ENCODE assay signal across 10 cellular contexts in the genomic region with DNA sequence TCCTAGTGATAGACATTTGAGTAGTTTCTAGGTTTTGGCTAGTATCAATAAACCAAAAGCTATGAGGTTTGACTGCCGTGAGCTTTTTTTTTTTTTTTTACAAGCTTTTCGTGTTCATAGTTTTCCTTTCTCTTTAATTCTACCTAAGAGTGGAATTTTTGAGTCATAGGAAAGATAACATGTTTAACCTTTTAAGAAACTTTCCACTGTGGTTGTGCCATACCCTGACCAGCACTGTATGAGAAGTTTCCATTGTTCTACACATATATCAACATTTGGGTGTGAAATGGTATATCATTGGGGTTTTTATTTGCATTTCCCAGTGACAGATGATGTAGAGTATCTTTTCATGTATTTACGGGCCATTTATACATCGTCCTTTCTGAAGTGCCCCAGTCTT. TPM values are rescaled to one million over a fixed set of nuclear protein-coding genes. Genes with fewer than 3 reads are reported as not detected.
DNase-seq lines count a peak whose midpoint lies in the region; ATAC-seq and TF ChIP-seq lines count a peak whose summit lies in the region.
"Had no signal": no experiment of that assay in that cellular context is flagged by ENCODE, and none has a peak within 500 bp of the region (broad histone marks: within the 10 kb centered on the region; RNA-seq: fewer than 3 reads in every experiment).

No MANE protein-coding gene starts in this region.

- H3K36me3 Mint-ChIP-seq in CD14-positive monocyte, result peaks cover 57 to 75% of the 10 kb centered on the region in 2 donors

- no peaks in the 10 kb centered on the region for H3K36me3 ChIP-seq in effector memory CD4-positive, alpha-beta T cell (ENCODE audit: control insufficient read depth, insufficient read depth, low read length)
- H3K36me3 ChIP-seq: WERI-Rb-1 had no signal

- intact Hi-C loops in CD14-positive monocyte (cut with micrococcal nuclease), result no loop called here

- no peaks in the 10 kb centered on the region for H3K27me3 ChIP-seq in effector memory CD4-positive, alpha-beta T cell (replicated peaks; ENCODE audit: control insufficient read depth, insufficient read depth, low read length, poor library complexity, severe bottlenecking)
- H3K27me3 ChIP-seq: stomach had no signal

- H3K4me3 Mint-ChIP-seq in CD14-positive monocyte, result no peak overlapping the region

- peaks cover 0 to 8% (median 0%) of the 10 kb centered on the region in 7 donors for H3K9me3 Mint-ChIP-seq in CD14-positive monocyte

- peak; percentile 72 for ATAC-seq in GM21576 (IDR thresholded peaks at IDR 0.05; ENCODE audit: unreplicated experiment)

- no peak overlapping the region for H3K4me3 ChIP-seq in effector memory CD4-positive, alpha-beta T cell (ENCODE audit: insufficient read depth, low read depth, low read length, poor library complexity, severe bottlenecking)
- H3K4me3 ChIP-seq: stomach had no signal

- H3K27ac ChIP-seq in effector memory CD4-positive, alpha-beta T cell (ENCODE audit: insufficient read depth, low read length, poor library complexity, severe bottlenecking), result peak overlapping the region; percentile 27
- H3K27ac ChIP-seq: WERI-Rb-1 had no signal

- H3K27ac Mint-ChIP-seq in CD14-positive monocyte, result no peak overlapping the region

- in situ Hi-C loops in GM13977 (cut with MboI; ENCODE audit: low pct_unique_long_range_greater_than_20kb, low sequenced_read_pairs, unreplicated experiment) (no loop called here), KBM-7 (cut with MboI; ENCODE audit: low pct_unique_long_range_greater_than_20kb, low sequenced_read_pairs) (no loop called here)

- TF ChIP-seq CTCF in GM13977 (IDR thresholded peaks at IDR 0.05; ENCODE audit: extremely low read depth, insufficient read depth, missing control alignments) (no peak), CD14-positive monocyte (IDR thresholded peaks at IDR 0.05) (no peak)

- no peaks in the 10 kb centered on the region for H3K4me1 Mint-ChIP-seq in CD14-positive monocyte

- H3K4me1 ChIP-seq in effector memory CD4-positive, alpha-beta T cell (ENCODE audit: control insufficient read depth, insufficient read depth, low read length, poor library complexity, severe bottlenecking), result peaks cover 5% of the 10 kb centered on the region

- DNase-seq in GM13977 (ENCODE audit: low spot score) (peak; percentile 36), KBM-7 (peak; percentile 10), NCI-H2227 (lab: John Stamatoyannopoulos, UW; ENCODE audit: unreplicated experiment) (no peak), CD14-positive monocyte (ENCODE audit: low spot score) (no peak), NCI-H146 (lab: John Stamatoyannopoulos, UW) (no peak), anterior cingulate cortex (lab: John Stamatoyannopoulos, UW) (no peak)
- DNase-seq in effector memory CD4-positive, alpha-beta T cell, result no peak
- DNase-seq: stomach, WERI-Rb-1 had no signal

- peaks cover 0 to 1% (median 0%) of the 10 kb centered on the region in 3 donors for H3K27me3 Mint-ChIP-seq in CD14-positive monocyte (ENCODE audit: low read depth in 3 of 3)

- H3K9me3 ChIP-seq in effector memory CD4-positive, alpha-beta T cell (ENCODE audit: control insufficient read depth, low read length), result no peaks in the 10 kb centered on the region
- H3K9me3 ChIP-seq: stomach had no signal

RNA-seq across cellular contexts. Expression of gene UBE2F, which starts 31.7 kb away (rescaled TPM):
- polyA plus RNA-seq in CD14-positive monocyte, result 100 to 1,000 TPM; 117 to 120 TPM

Comparison
In these comparisons a context has a peak if more than half of its experiments do, and no peak if none do; other contexts are left out.
1. DNase-seq: peak in GM13977 (single experiment) and KBM-7 (single experiment); none in effector memory CD4-positive, alpha-beta T cell (0 of 3), NCI-H2227 (single experiment), CD14-positive monocyte (single experiment), NCI-H146 (single experiment) and anterior cingulate cortex (0 of 58).